In genomic region chr7:106138181-106138580, GRCh38 we compare ENCODE assay signal across 5 cellular contexts. TPM values are rescaled to one million over a fixed set of nuclear protein-coding genes. Genes with fewer than 3 reads are reported as not detected.
DNase-seq lines count a peak whose midpoint lies in the region; ATAC-seq, FAIRE-seq and TF ChIP-seq lines count a peak whose summit lies in the region.
"Not testable (repeated sequence)": the region's sequence is repeated elsewhere in the genome, so short reads cannot be mapped to it uniquely, and the experiment has no call there.

No MANE protein-coding gene starts in this region.

- not testable (repeated sequence) for H3K4me3 ChIP-seq in HEK293 (ENCODE audit: low read depth, low read length); K562; endodermal cell (ENCODE audit: low read length); psoas muscle; skeletal muscle tissue (ENCODE audit: low read length in 3 of 3)

- H3K79me2 ChIP-seq in K562 (ENCODE audit: control insufficient read depth, insufficient read depth, low read length): not testable (repeated sequence)

- H4K20me1 ChIP-seq in K562 (replicated peaks; ENCODE audit: control insufficient read depth, insufficient read depth, low read length): not testable (repeated sequence)

- not testable (repeated sequence) for H3K4me2 ChIP-seq in K562 (ENCODE audit: insufficient read depth, low read length)

- H3K27ac Mint-ChIP-seq in endodermal cell: not testable (repeated sequence)

- not testable (repeated sequence) for TF ChIP-seq RAD21 in K562 (CRISPR knock-in tag; conservative IDR thresholded peaks at IDR 0.05 in 1 of 2, IDR thresholded peaks at IDR 0.05 in 1 of 2)

- H3K27me3 Mint-ChIP-seq in endodermal cell (ENCODE audit: insufficient read depth): not testable (repeated sequence)

- peaks cover 19% of the 10 kb centered on the region for H3K4me1 Mint-ChIP-seq in endodermal cell

- not testable (repeated sequence) for H3K36me3 ChIP-seq in HEK293 (ENCODE audit: control insufficient read depth in 2 of 2, insufficient read depth in 1 of 2, low read length in 2 of 2); K562 (ENCODE audit: control insufficient read depth, insufficient read depth, low read length); endodermal cell (ENCODE audit: control insufficient read depth, insufficient read depth, low read length); psoas muscle (ENCODE audit: insufficient read depth in 1 of 2, low read depth in 1 of 2); skeletal muscle tissue (ENCODE audit: control insufficient read depth in 3 of 3, insufficient read depth in 3 of 3, low read length in 3 of 3)

- not testable (repeated sequence) for H3K27ac ChIP-seq in HEK293 (ENCODE audit: extremely low read depth, low read depth, low read length); K562 (ENCODE audit: extremely low read depth, low read depth, low read length); endodermal cell (ENCODE audit: low read depth, low read length)
- peak overlapping the region; percentile 96 for H3K27ac ChIP-seq in psoas muscle
- H3K27ac ChIP-seq in skeletal muscle tissue (ENCODE audit: low read depth, low read length): peak overlapping the region; percentile 98

- H3K9me3 Mint-ChIP-seq in endodermal cell: not testable (repeated sequence)

- TF ChIP-seq CTCF in HEK293 (tag by site-specific recombination; IDR thresholded peaks at IDR 0.05); K562 (IDR thresholded peaks at IDR 0.05 in 2 of 3, conservative IDR thresholded peaks at IDR 0.05 in 1 of 3; ENCODE audit: insufficient read depth in 2 of 3, low read depth in 1 of 3, low read length in 3 of 3); endodermal cell (conservative IDR thresholded peaks at IDR 0.05); psoas muscle (IDR thresholded peaks at IDR 0.05): not testable (repeated sequence)

- ATAC-seq in K562, psoas muscle: not testable (repeated sequence)

- not testable (repeated sequence) for TF ChIP-seq EP300 in K562 (IDR thresholded peaks at IDR 0.05; ENCODE audit: low read length)

- in situ Hi-C loops in K562 (cut with MboI): not testable (repeated sequence)

- DNase-seq in K562 (ENCODE audit: extremely low read depth in 1 of 4, low spot score in 3 of 4); psoas muscle: not testable (repeated sequence)
- DNase-seq in endodermal cell: peak; percentile 28

- H3K9me1 ChIP-seq in K562 (ENCODE audit: control insufficient read depth, insufficient read depth, low read length): not testable (repeated sequence)

- peaks cover 53 to 57% of the 10 kb centered on the region in 2 experiments for H3K27me3 ChIP-seq in K562 (ENCODE audit: control insufficient read depth in 2 of 2, insufficient read depth in 2 of 2, low read length in 2 of 2)
- not testable (repeated sequence) for H3K27me3 ChIP-seq in endodermal cell (ENCODE audit: control insufficient read depth, insufficient read depth, low read length, poor library complexity, severe bottlenecking); psoas muscle (ENCODE audit: insufficient read depth in 3 of 3, low read length in 2 of 3); skeletal muscle tissue (ENCODE audit: control insufficient read depth in 3 of 3, insufficient read depth in 3 of 3, low read length in 3 of 3)

- not testable (repeated sequence) for FAIRE-seq in K562 (lab: Jason Lieb, UNC)

- not testable (repeated sequence) for H3K36me3 Mint-ChIP-seq in endodermal cell (ENCODE audit: low read depth)

- H3K9me3 ChIP-seq in HEK293 (ENCODE audit: control insufficient read depth, insufficient read depth, low read depth, low read length); K562 (replicated peaks; ENCODE audit: control insufficient read depth, insufficient read depth, low read depth, low read length); endodermal cell (ENCODE audit: control insufficient read depth, low read length); psoas muscle; skeletal muscle tissue (ENCODE audit: control insufficient read depth in 3 of 3, low read length in 3 of 3): not testable (repeated sequence)

- H3K4me3 Mint-ChIP-seq in endodermal cell: not testable (repeated sequence)

- not testable (repeated sequence) for BruUV-seq in K562 (replicated peaks; lab: Mats Ljungman, UMichigan)

- not testable (repeated sequence) for TF ChIP-seq POLR2A in K562 (conservative IDR thresholded peaks at IDR 0.05)

- intact Hi-C loops in K562 (cut with micrococcal nuclease): not testable (repeated sequence)
- intact Hi-C loops in psoas muscle (cut with DNase I): loop anchor here in 1 of 2 donors (10.0 kb wide), 1 partner anchor 263 kb away; the partner anchor contains the start of gene ATXN7L1

- POLR2A ChIA-PET in HEK293 (lab: Yijun Ruan, JAX): not testable (repeated sequence)
- POLR2A ChIA-PET in K562 (lab: Yijun Ruan, JAX): interaction anchor here (0.7 kb wide), 1 partner anchor 33 kb away, joined by 3 read pairs; no protein-coding TSS in a partner anchor

- not testable (repeated sequence) for H2AFZ ChIP-seq in K562 (ENCODE audit: low read depth, low read length)

- not testable (repeated sequence) for H3K4me1 ChIP-seq in HEK293 (ENCODE audit: control insufficient read depth, insufficient read depth, low read length); K562 (replicated peaks in 1 of 2; ENCODE audit: control insufficient read depth in 2 of 2, insufficient read depth in 2 of 2, low read length in 2 of 2); endodermal cell (ENCODE audit: control insufficient read depth, insufficient read depth, low read length)
- H3K4me1 ChIP-seq in psoas muscle (peaks cover 31% of the 10 kb centered on the region), skeletal muscle tissue (ENCODE audit: control insufficient read depth in 3 of 3, insufficient read depth in 3 of 3, low read length in 3 of 3) (peaks cover 12 to 41% (median 32%) of the 10 kb centered on the region in 3 donors)

- CTCF ChIA-PET in HEK293 (lab: Yijun Ruan, JAX) (interaction anchor here (2.6 kb wide), 1 partner anchor 16 kb away, joined by 10 read pairs; no protein-coding TSS in a partner anchor), K562 (lab: Yijun Ruan, JAX; ENCODE audit: low intra/inter-chr PET ratio) (interaction anchor here (0.6 kb wide), 1 partner anchor 88 kb away, joined by 3 read pairs; no protein-coding TSS in a partner anchor)

- not testable (repeated sequence) for H3K9ac ChIP-seq in K562 (ENCODE audit: insufficient read depth in 1 of 2, low read depth in 2 of 2, low read length in 2 of 2); endodermal cell (ENCODE audit: extremely low read depth, low read length, poor library complexity, severe bottlenecking); skeletal muscle tissue (ENCODE audit: low read depth in 1 of 3, low read length in 3 of 3)

TF ChIP-seq in HEK293, 187 proteins besides CTCF, POLR2A, EP300 and RAD21:
- peak; percentile 93 for TF ChIP-seq ZNF146 (tag by site-specific recombination; IDR thresholded peaks at IDR 0.05)

TF ChIP-seq in K562, 482 proteins besides CTCF, POLR2A, EP300 and RAD21:
- peak; percentile 76 for TF ChIP-seq ZNF146 (CRISPR knock-in tag; IDR thresholded peaks at IDR 0.05; ENCODE audit: unreplicated experiment)

RNA-seq across cellular contexts. Expression of gene SYPL1, which starts 26.1 kb away (rescaled TPM):
- total RNA-seq in K562 (2011; cell fraction: chromatin; rRNA removed; ENCODE audit: low replicate concordance): 58.3 and 92.7 TPM in 2 replicates
- 54.4 and 68.0 TPM in 2 replicates for total RNA-seq in K562 (2011; cell fraction: nucleolus; rRNA removed)
- total RNA-seq in K562 (2011; cell fraction: nucleoplasm; rRNA removed): 90.3 and 115 TPM in 2 replicates
- total RNA-seq in K562 (2014; rRNA removed): 23.8 and 25.5 TPM in 2 replicates
- 51.3 and 58.3 TPM in 2 replicates for total RNA-seq in K562 (2014; rRNA removed; fragmentation: Illumina TruSeq; extraction: Trizol)
- 45.0 and 47.8 TPM in 2 replicates for total RNA-seq in K562 (2015; rRNA removed; fragmentation: Illumina TruSeq; extraction: Trizol)
- total RNA-seq in K562 (2021): 70.2 and 73.4 TPM in 2 replicates
- polyA plus RNA-seq in K562 (2011; rRNA removed): 71.7 and 100 TPM in 2 replicates
- polyA plus RNA-seq in K562 (2011; cell fraction: cytosol; rRNA removed): 41.5 and 68.5 TPM in 2 replicates
- polyA plus RNA-seq in K562 (2011; cell fraction: nucleus; rRNA removed): 15.7 and 22.1 TPM in 2 replicates
- polyA plus RNA-seq in K562 (2012): 94.6 and 111 TPM in 2 replicates
- polyA plus RNA-seq in K562 (2014; fragmentation: Illumina TruSeq; extraction: Trizol): 71.9 and 81.5 TPM in 2 replicates
- 100 to 1,000 TPM; 171 to 214 TPM for polyA plus RNA-seq in K562 (2014; fragmentation: Nextera tagmentation; extraction: Ambion mirVana)
- polyA plus RNA-seq in K562 (2014; rRNA removed): 53.5 and 54.1 TPM in 2 replicates
- 68.6 and 85.2 TPM in 2 replicates for polyA minus RNA-seq in K562 (2011; rRNA and poly(A)+ RNA removed)
- polyA minus RNA-seq in K562 (2011; cell fraction: cytosol; rRNA and poly(A)+ RNA removed): 27.0 and 38.1 TPM in 2 replicates
- 14.4 and 20.3 TPM in 2 replicates for polyA minus RNA-seq in K562 (2011; cell fraction: nucleus; rRNA and poly(A)+ RNA removed)
- 10 to 100 TPM; 74.8 to 76.7 TPM for total RNA-seq in endodermal cell
- polyA plus RNA-seq in endodermal cell (2013, experiment 1 of 2): 58.1 TPM
- polyA plus RNA-seq in endodermal cell (2013, experiment 2 of 2): 55.4 TPM
- 100 to 1,000 TPM in 1 of 4 donors, 10 to 100 TPM in 3; 68.3 to 113 (median 80.2) TPM for total RNA-seq in psoas muscle
- 100 to 1,000 TPM in 1 of 3 donors, 10 to 100 TPM in 2; 66.3 to 110 (median 72.1) TPM for polyA plus RNA-seq in psoas muscle
- total RNA-seq in skeletal muscle tissue: 53.2 TPM
